In genomic region chr16:67199011-67199807, GRCh38 we compare ENCODE assay signal across 10 cellular contexts. TPM values are rescaled to one million over a fixed set of nuclear protein-coding genes. Genes with fewer than 3 reads are reported as not detected.
A peak's percentile ranks its signal among the peaks of the same experiment; 100 is the strongest.
DNase-seq lines count a peak whose midpoint lies in the region; ATAC-seq and TF ChIP-seq lines count a peak whose summit lies in the region.
"Had no signal": no experiment of that assay in that cellular context is flagged by ENCODE, and none has a peak within 500 bp of the region (broad histone marks: within the 10 kb centered on the region; RNA-seq: fewer than 3 reads in every experiment).

Gene ELMO3 (plus strand): TSS chr16:67199131. CDS start chr16:67199327, 196 bp downstream.

- no peaks in the 10 kb centered on the region for H3K27me3 Mint-ChIP-seq in osteocyte (ENCODE audit: unreplicated experiment)

- TF ChIP-seq CTCF in foreskin fibroblast (IDR thresholded peaks at IDR 0.05; ENCODE audit: low read depth, low read length) (peak; percentile 16), osteocyte (IDR thresholded peaks at IDR 0.05) (peak; percentile 29)

- ATAC-seq in HG02884 (IDR thresholded peaks at IDR 0.05; ENCODE audit: unreplicated experiment) (no peak), HG03175 (IDR thresholded peaks at IDR 0.05; ENCODE audit: unreplicated experiment) (no peak)

- DNase-seq in DMS53 treated with DMSO at 0.1 percent for 48 hours (lab: John Stamatoyannopoulos, UW; ENCODE audit: unreplicated experiment) (peak; percentile 60), NCI-H748 treated with DMSO at 0.1 percent for 48 hours (lab: John Stamatoyannopoulos, UW) (peak; percentile 43), foreskin fibroblast (peak in 1 of 2 donors; percentile 36), osteocyte (ENCODE audit: extremely low spot score, unreplicated experiment) (no peak), superior temporal gyrus (ENCODE audit: extremely low spot score) (no peak), KBM-7 (no peak)
- DNase-seq: NCI-H1092; stimulated activated CD4-positive, alpha-beta T cell treated with anti-CD3 and anti-CD28 coated beads, Interleukin-4, amount 100 ng/mL, for 4 hours had no signal

- H3K27ac Mint-ChIP-seq in osteocyte (ENCODE audit: unreplicated experiment) = peak within 1 kb of the TSS; percentile 38

- in situ Hi-C loops in KBM-7 (cut with MboI; ENCODE audit: low pct_unique_long_range_greater_than_20kb, low sequenced_read_pairs) = no loop called here

- H3K4me3 ChIP-seq in foreskin fibroblast (ENCODE audit: low read depth in 1 of 2, low read length in 2 of 2) = no peak within 1 kb of the TSS

- H3K36me3 Mint-ChIP-seq in osteocyte (ENCODE audit: unreplicated experiment) = peaks cover 25% of the 10 kb centered on the region

- no peaks in the 10 kb centered on the region for H3K9me3 Mint-ChIP-seq in osteocyte (ENCODE audit: unreplicated experiment)

- peaks cover 7% of the 10 kb centered on the region for H3K4me1 Mint-ChIP-seq in osteocyte (ENCODE audit: unreplicated experiment)

- H3K4me3 Mint-ChIP-seq in osteocyte (ENCODE audit: unreplicated experiment) = no peak within 1 kb of the TSS

RNA-seq across cellular contexts. Expression of gene ELMO3, which starts in this region (rescaled TPM):
- 1.7 and 2.1 TPM in 2 replicates for total RNA-seq in osteocyte

Comparison
In these comparisons a context has a peak if more than half of its experiments do, and no peak if none do; other contexts are left out.
1. DNase-seq: peak in DMS53 treated with DMSO at 0.1 percent for 48 hours (single experiment) and NCI-H748 treated with DMSO at 0.1 percent for 48 hours (single experiment); none in osteocyte (single experiment), superior temporal gyrus (single experiment) and KBM-7 (single experiment).